Comparison of ENCODE assay signal across 8 cellular contexts in genomic region chr2:232875256-232876070, GRCh38. TPM values are rescaled to one million over a fixed set of nuclear protein-coding genes. Genes with fewer than 3 reads are reported as not detected.
A peak's percentile ranks its signal among the peaks of the same experiment; 100 is the strongest.
DNase-seq lines count a peak whose midpoint lies in the region; ATAC-seq and TF ChIP-seq lines count a peak whose summit lies in the region.

No MANE protein-coding gene starts in this region.

- H4K20me1 ChIP-seq in IMR-90 (ENCODE audit: insufficient read depth, low read length): no peaks in the 10 kb centered on the region; the same call in 1 of the 2 replicates

- H3K9ac ChIP-seq in IMR-90 (ENCODE audit: low read depth, low read length): no peak overlapping the region

- no peak overlapping the region for H3K23ac ChIP-seq in IMR-90 (ENCODE audit: low read depth, low read length)

- H4K91ac ChIP-seq in IMR-90 (ENCODE audit: insufficient read depth, low read depth, low read length): no peak overlapping the region

- H3K4me1 ChIP-seq in IMR-90 (ENCODE audit: control insufficient read depth, insufficient read depth, low read length) (peaks cover 1% of the 10 kb centered on the region; the same call in 1 of the 2 replicates), muscle layer of duodenum (ENCODE audit: control insufficient read depth in 1 of 2, insufficient read depth in 2 of 2, low read length in 2 of 2) (peaks cover 7 to 13% of the 10 kb centered on the region in 2 donors)

- H2AK5ac ChIP-seq in IMR-90 (ENCODE audit: low read depth, low read length): no peak overlapping the region

- H3K27me3 ChIP-seq in IMR-90 (ENCODE audit: control insufficient read depth, insufficient read depth, low read length) (peaks cover 18% of the 10 kb centered on the region), muscle layer of duodenum (ENCODE audit: low read depth, low read length) (peaks cover 5% of the 10 kb centered on the region)

- H3K27ac ChIP-seq in IMR-90 (ENCODE audit: insufficient read depth, low read length): no peak overlapping the region
- H3K27ac ChIP-seq in muscle layer of duodenum (ENCODE audit: low read length): no peak overlapping the region

- no peak overlapping the region for H3K4me2 ChIP-seq in IMR-90 (ENCODE audit: low read depth, low read length)

- in situ Hi-C loops in IMR-90 (cut with MboI; ENCODE audit: low sequenced_read_pairs): no loop called here

- TF ChIP-seq POLR2A in IMR-90 (IDR thresholded peaks at IDR 0.05; ENCODE audit: low read depth, low read length): no peak

- POLR2A ChIA-PET in IMR-90 (lab: Charles Lee; ENCODE audit: unreplicated experiment): no interaction called here

- H3K36me3 ChIP-seq in IMR-90 (ENCODE audit: control insufficient read depth, insufficient read depth, low read length): no peaks in the 10 kb centered on the region
- no peaks in the 10 kb centered on the region for H3K36me3 ChIP-seq in muscle layer of duodenum (ENCODE audit: control insufficient read depth in 1 of 2, insufficient read depth in 2 of 2, low read length in 2 of 2)

- H3K9me3 ChIP-seq in IMR-90 (ENCODE audit: control insufficient read depth, insufficient read depth, low read length): no peaks in the 10 kb centered on the region
- no peaks in the 10 kb centered on the region for H3K9me3 ChIP-seq in muscle layer of duodenum (ENCODE audit: control insufficient read depth in 1 of 2, low read length in 2 of 2)

- no peak overlapping the region for H3K18ac ChIP-seq in IMR-90 (ENCODE audit: low read depth, low read length)

- peak overlapping the region; percentile 61 for H2AFZ ChIP-seq in IMR-90 (replicated peaks; ENCODE audit: low read length, poor library complexity)

- no peak overlapping the region for H3K56ac ChIP-seq in IMR-90 (ENCODE audit: extremely low read depth, insufficient read depth, low read length)

- H3K79me1 ChIP-seq in IMR-90 (ENCODE audit: low read depth in 1 of 2, low read length in 2 of 2): no peaks in the 10 kb centered on the region

- no CpG with 5 or more reads among the region's 30 CpGs for WGBS in IMR-90 (ENCODE audit: extremely low coverage in 2 of 2, insufficient read length in 1 of 2), 2 experiments

- no peak overlapping the region for H2AK9ac ChIP-seq in IMR-90 (replicated peaks; ENCODE audit: low read depth, low read length, poor library complexity)

- CTCF ChIA-PET in IMR-90 (lab: Yijun Ruan, JAX): no interaction called here

- TF ChIP-seq RAD21 in IMR-90 (IDR thresholded peaks at IDR 0.05; ENCODE audit: low read length): no peak

- no peak overlapping the region for H3K4ac ChIP-seq in IMR-90 (ENCODE audit: low read depth, low read length)

- BruUV-seq in IMR-90 (replicated peaks; lab: Mats Ljungman, UMichigan): no TSS peak

- intact Hi-C loops in IMR-90 (cut with micrococcal nuclease): no loop called here

- H4K8ac ChIP-seq in IMR-90 (ENCODE audit: low read depth in 2 of 2, low read length in 2 of 2): no peak overlapping the region

- no peak overlapping the region for H2BK120ac ChIP-seq in IMR-90 (ENCODE audit: low read depth, low read length)

- DNase-seq in Ammon's horn (ENCODE audit: low spot score) (peak; percentile 80), IMR-90 (no peak), dermis blood vessel endothelial cell (peak; percentile 33), NCI-H510A (lab: John Stamatoyannopoulos, UW) (no peak)

- ATAC-seq in IMR-90 (ENCODE audit: low read depth) (peak; percentile 53), HG02571 (IDR thresholded peaks at IDR 0.05; ENCODE audit: unreplicated experiment) (no peak), GM21515 (IDR thresholded peaks at IDR 0.05; ENCODE audit: unreplicated experiment) (no peak), HG02885 (IDR thresholded peaks at IDR 0.05; ENCODE audit: poor library complexity, unreplicated experiment) (no peak)

- no peaks in the 10 kb centered on the region for H3K9me1 ChIP-seq in IMR-90 (ENCODE audit: insufficient read depth, low read length)

- TF ChIP-seq CTCF in IMR-90 (conservative IDR thresholded peaks at IDR 0.05; ENCODE audit: low read depth, low read length): no peak

- dilution Hi-C loops in IMR-90 (cut with HindIII; ENCODE audit: low sequenced_read_pairs, unreplicated experiment): no loop called here

- H2BK20ac ChIP-seq in IMR-90 (ENCODE audit: low read depth, low read length): no peak overlapping the region

- H4K5ac ChIP-seq in IMR-90 (ENCODE audit: low read depth, low read length): no peak overlapping the region

- no peak overlapping the region for H2BK15ac ChIP-seq in IMR-90 (ENCODE audit: low read depth, low read length)

- H2BK5ac ChIP-seq in IMR-90 (ENCODE audit: low read depth, low read length, poor library complexity, severe bottlenecking): no peak overlapping the region

- H3K4me3 ChIP-seq in IMR-90 (ENCODE audit: insufficient read depth, low read depth, low read length) (no peak overlapping the region), muscle layer of duodenum (ENCODE audit: low read depth in 1 of 2, low read length in 2 of 2) (peak overlapping the region; percentile 27 to 33)

- H3K14ac ChIP-seq in IMR-90 (replicated peaks; ENCODE audit: low read depth, low read length): no peak overlapping the region

TF ChIP-seq in IMR-90, 13 proteins besides CTCF, POLR2A, EP300 and RAD21:
- TF ChIP-seq MXI1 (IDR thresholded peaks at IDR 0.05; ENCODE audit: borderline replicate concordance, low read depth, low read length): no peak
- TF ChIP-seq MAFK (IDR thresholded peaks at IDR 0.05; ENCODE audit: low read depth, low read length): no peak
- TF ChIP-seq NFE2L2 (IDR thresholded peaks at IDR 0.05; ENCODE audit: low read depth, low read length): no peak
- no peak for TF ChIP-seq MAZ (IDR thresholded peaks at IDR 0.05; ENCODE audit: borderline replicate concordance, low read depth, low read length)
- TF ChIP-seq FOS (IDR thresholded peaks at IDR 0.05; ENCODE audit: low read depth, low read length): no peak
- TF ChIP-seq CEBPB (IDR thresholded peaks at IDR 0.05; ENCODE audit: low read depth, low read length): no peak
- no peak for TF ChIP-seq SMC3 (IDR thresholded peaks at IDR 0.05; ENCODE audit: low read depth, low read length)
- no peak for TF ChIP-seq CHD1 (IDR thresholded peaks at IDR 0.05; ENCODE audit: low read depth, low read length)
- TF ChIP-seq BHLHE40 (IDR thresholded peaks at IDR 0.05; ENCODE audit: low read depth, low read length): no peak
- no peak for TF ChIP-seq ELK1 (IDR thresholded peaks at IDR 0.05; ENCODE audit: borderline replicate concordance, low read depth, low read length)
- no peak for TF ChIP-seq RCOR1 (IDR thresholded peaks at IDR 0.05; ENCODE audit: insufficient replicate concordance, low read length)
- no peak for TF ChIP-seq RFX5 (IDR thresholded peaks at IDR 0.05; ENCODE audit: low read depth, low read length)
- no peak for TF ChIP-seq USF2 (IDR thresholded peaks at IDR 0.05; ENCODE audit: low read depth, low read length)

RNA-seq across cellular contexts. Expression of gene SNORC, which starts 5.4 kb away (rescaled TPM):
- total RNA-seq in IMR-90 (2012; rRNA removed): under 0.01 and 0.28 TPM in 2 replicates
- polyA plus RNA-seq in IMR-90 (2012; rRNA removed): 0.67 and 0.79 TPM in 2 replicates
- 0.03 and 0.26 TPM in 2 replicates for polyA plus RNA-seq in IMR-90 (2012; cell fraction: cytosol; rRNA removed)
- 5.9 and 8.0 TPM in 2 replicates for polyA plus RNA-seq in IMR-90 (2012; cell fraction: nucleus; rRNA removed; ENCODE audit: low replicate concordance)
- 0.34 and 0.84 TPM in 2 replicates for total RNA-seq in dermis blood vessel endothelial cell

Comparison
In these comparisons a context has a peak if more than half of its experiments do, and no peak if none do; other contexts are left out.
1. DNase-seq: peak in Ammon's horn (single experiment) and dermis blood vessel endothelial cell (single experiment); none in IMR-90 (single experiment) and NCI-H510A (single experiment).